17 cellular contexts compared by ENCODE assay signal in the genomic region with DNA sequence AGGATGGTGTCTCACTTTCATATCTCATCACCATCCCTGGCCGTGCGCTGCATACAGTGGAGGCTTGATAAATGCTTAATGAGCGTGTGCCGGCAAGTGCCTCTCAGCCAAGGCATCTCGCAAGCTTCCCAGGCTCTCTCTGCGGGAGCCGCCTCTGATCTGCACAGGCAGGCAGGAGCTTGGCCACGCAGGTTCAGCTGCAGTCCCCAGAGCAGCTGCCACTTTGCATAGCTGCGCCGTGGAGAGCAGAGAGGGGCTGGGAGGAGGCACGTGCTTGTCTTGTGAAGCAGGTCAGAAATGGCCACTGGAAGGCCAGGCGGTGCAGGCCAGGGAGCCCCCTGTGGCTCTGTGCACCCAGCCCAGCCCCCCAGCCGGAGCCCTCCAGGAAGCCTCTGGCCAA.
A peak's percentile ranks its signal among the peaks of the same experiment; 100 is the strongest.
DNase-seq lines count a peak whose midpoint lies in the region; ATAC-seq and TF ChIP-seq lines count a peak whose summit lies in the region.
"Had no signal": no experiment of that assay in that cellular context is flagged by ENCODE, and none has a peak within 500 bp of the region (broad histone marks: within the 10 kb centered on the region; RNA-seq: fewer than 3 reads in every experiment).

No MANE protein-coding gene starts in this region.

- peak overlapping the region; percentile 88 for H3K4me2 ChIP-seq in BLaER1

- H3K9ac ChIP-seq in BLaER1, result no peak overlapping the region

- H3K9me3 Mint-ChIP-seq in nephron progenitor cell, result no peaks in the 10 kb centered on the region
- H3K9me3 Mint-ChIP-seq: activated B cell treated with CpG ODN at 0.5 μM for 24 hours; activated T-helper 2 cell treated with anti-CD3 and anti-CD28 coated beads, Interferon-gamma antibody, Interleukin-2, Interleukin-4, amounts not matched to agents 10 μg/mL and 5 μg/mL and 100 μg/mL, durations not matched to agents 14 hours and 24 hours and 36 hours had no signal

- in situ Hi-C loops in astrocyte of the cerebellum (cut with HindIII; ENCODE audit: low sequenced_read_pairs), result loop anchor here (5.0 kb wide), 1 partner anchor 67 kb away; no protein-coding TSS in a partner anchor

- H3K4me3 ChIP-seq in BLaER1, result no peak overlapping the region
- H3K4me3 ChIP-seq in astrocyte of the cerebellum (ENCODE audit: low read depth, low read length), result no peak overlapping the region
- no peak overlapping the region for H3K4me3 ChIP-seq in lower lobe of right lung

- H3K27ac Mint-ChIP-seq in nephron progenitor cell, result no peak overlapping the region
- H3K27ac Mint-ChIP-seq: activated B cell treated with CpG ODN at 0.5 μM for 24 hours; activated T-helper 2 cell treated with anti-CD3 and anti-CD28 coated beads, Interferon-gamma antibody, Interleukin-2, Interleukin-4, amounts not matched to agents 10 μg/mL and 5 μg/mL and 100 μg/mL, durations not matched to agents 14 hours and 24 hours and 36 hours had no signal

- H3K36me3 ChIP-seq in BLaER1 (no peaks in the 10 kb centered on the region), lower lobe of right lung (no peaks in the 10 kb centered on the region)
- H3K36me3 ChIP-seq: neutrophil had no signal

- H3K4me1 ChIP-seq in BLaER1, result peaks cover 51% of the 10 kb centered on the region
- no peaks in the 10 kb centered on the region for H3K4me1 ChIP-seq in lower lobe of right lung

- H3K4me1 Mint-ChIP-seq in nephron progenitor cell, result peaks cover 13% of the 10 kb centered on the region
- H3K4me1 Mint-ChIP-seq: activated B cell treated with CpG ODN at 0.5 μM for 24 hours had no signal

- H3K27me3 Mint-ChIP-seq in nephron progenitor cell (ENCODE audit: low read depth, poor library complexity), result peaks cover 13% of the 10 kb centered on the region
- H3K27me3 Mint-ChIP-seq: activated B cell treated with CpG ODN at 0.5 μM for 24 hours had no signal

- ATAC-seq in HG03469 (IDR thresholded peaks at IDR 0.05; ENCODE audit: unreplicated experiment) (no peak), lower lobe of right lung (no peak)
- ATAC-seq: sciatic nerve had no signal

- peak; percentile 40 for DNase-seq in DMS79 treated with DMSO at 0.1 percent for 48 hours (lab: John Stamatoyannopoulos, UW)
- DNase-seq in astrocyte of the cerebellum (ENCODE audit: low read depth), result peak; percentile 13
- peak; percentile 40 for DNase-seq in nephron progenitor cell
- no peak for DNase-seq in middle frontal gyrus (ENCODE audit: extremely low spot score, low spot score)
- no peak for DNase-seq in lower lobe of right lung
- DNase-seq: activated B cell treated with CpG ODN at 0.5 μM for 24 hours; AML-193; cortex of kidney; NCI-H2081; stimulated activated CD4-positive, alpha-beta T cell treated with anti-CD3 and anti-CD28 coated beads, Interleukin-4, amount 100 ng/mL, for 24 hours; stimulated activated CD8-positive, alpha-beta memory T cell treated with anti-CD3 and anti-CD28 coated beads, Interleukin-4, amount 100 ng/mL, for 48 hours; T-helper 2 cell had no signal

- H3K27ac ChIP-seq in BLaER1 (no peak overlapping the region), lower lobe of right lung (no peak overlapping the region)
- H3K27ac ChIP-seq: neutrophil had no signal

- H3K36me3 Mint-ChIP-seq in nephron progenitor cell (ENCODE audit: low read depth), result no peaks in the 10 kb centered on the region

- no peak for TF ChIP-seq CTCF in astrocyte of the cerebellum (IDR thresholded peaks at IDR 0.05; ENCODE audit: low read depth, low read length, missing control alignments)
- TF ChIP-seq CTCF in nephron progenitor cell (IDR thresholded peaks at IDR 0.05), result no peak
- TF ChIP-seq CTCF in lower lobe of right lung (IDR thresholded peaks at IDR 0.05), result no peak

- H3K4me3 Mint-ChIP-seq in nephron progenitor cell, result no peak overlapping the region
- H3K4me3 Mint-ChIP-seq: activated B cell treated with CpG ODN at 0.5 μM for 24 hours had no signal

- H3K9me3 ChIP-seq in BLaER1 (no peaks in the 10 kb centered on the region), lower lobe of right lung (no peaks in the 10 kb centered on the region)
- H3K9me3 ChIP-seq: neutrophil had no signal

- intact Hi-C loops in lower lobe of right lung (cut with DNase I), result no loop called here

- H4K20me1 ChIP-seq in BLaER1, result 0 out of 2 replicates have a peak, but pooled peaks cover 6% of the 10 kb centered on the region

- H3K27me3 ChIP-seq in BLaER1 (no peaks in the 10 kb centered on the region), lower lobe of right lung (ENCODE audit: low read depth) (no peaks in the 10 kb centered on the region)
- H3K27me3 ChIP-seq: neutrophil had no signal

Comparison
In these comparisons a context has a peak if more than half of its experiments do, and no peak if none do; other contexts are left out.
1. DNase-seq: peak in DMS79 treated with DMSO at 0.1 percent for 48 hours (single experiment), astrocyte of the cerebellum (single experiment) and nephron progenitor cell (single experiment); none in middle frontal gyrus (single experiment) and lower lobe of right lung (single experiment).